Comparison of ENCODE assay signal across 8 cellular contexts in genomic region chr12:123150273-123150803, GRCh38. TPM values are rescaled to one million over a fixed set of nuclear protein-coding genes. Genes with fewer than 3 reads are reported as not detected.
A peak's percentile ranks its signal among the peaks of the same experiment; 100 is the strongest.
DNase-seq lines count a peak whose midpoint lies in the region; ATAC-seq and TF ChIP-seq lines count a peak whose summit lies in the region.

No MANE protein-coding gene starts in this region.

- CTCF ChIA-PET in PC-3 (lab: Charles Lee) = interaction anchor here (0.6 kb wide), 7 partner anchors 9 to 107 kb away, joined by 3 to 10 read pairs (median 5); partner anchors contain the start of gene MPHOSPH9

- no TSS peak for BruUV-seq in PC-3 (replicated peaks; lab: Mats Ljungman, UMichigan)

- no peaks in the 10 kb centered on the region for H3F3A ChIP-seq in PC-3 (ENCODE audit: low read length, unreplicated experiment)

- POLR2A ChIA-PET in PC-3 (lab: Charles Lee; ENCODE audit: unreplicated experiment) = interaction anchor here (0.6 to 1.0 kb wide), 3 partner anchors 35 to 88 kb away, joined by 5 to 14 read pairs (median 14); no protein-coding TSS in a partner anchor

- H3K9me2 ChIP-seq in PC-3 (replicated peaks; ENCODE audit: low read length) = no peaks in the 10 kb centered on the region

- H3K4me3 ChIP-seq in PC-3 (ENCODE audit: low read length) = peak overlapping the region; percentile 80

- H4K20me1 ChIP-seq in PC-3 (ENCODE audit: low read length) = no peaks in the 10 kb centered on the region

- intact Hi-C loops in PC-3 (cut with micrococcal nuclease) = loop anchor here (2.0 to 5.0 kb wide), 2 partner anchors 63 to 108 kb away; no protein-coding TSS in a partner anchor

- H3K4me2 ChIP-seq in PC-3 (ENCODE audit: low read length) = peak overlapping the region; percentile 96

- ATAC-seq in PC-3 = peak; percentile 49
- no peak for ATAC-seq in HG02588 (IDR thresholded peaks at IDR 0.05; ENCODE audit: unreplicated experiment)

- TF ChIP-seq CTCF in GM20000 (IDR thresholded peaks at IDR 0.05; ENCODE audit: extremely low read depth, missing control alignments) = no peak
- no peak for TF ChIP-seq CTCF in PC-3 (conservative IDR thresholded peaks at IDR 0.05; ENCODE audit: low read depth, low read length)

- no peak overlapping the region for H3K27ac ChIP-seq in PC-3 (ENCODE audit: low read length)

- H3K27me3 ChIP-seq in PC-3 (ENCODE audit: low read length) = no peaks in the 10 kb centered on the region

- H3K36me3 ChIP-seq in PC-3 (ENCODE audit: low read depth, low read length) = no peaks in the 10 kb centered on the region; the same call in 1 of the 2 replicates

- peak; percentile 42 for DNase-seq in AG08395 (ENCODE audit: low spot score)
- DNase-seq in GM20000 (ENCODE audit: low spot score) = peak; percentile 25
- DNase-seq in PC-3 = peak; percentile 20
- peak; percentile 60 for DNase-seq in astrocyte of the hippocampus (ENCODE audit: low read depth, low spot score)
- peak; percentile 65 for DNase-seq in iPS-NIHi7 (ENCODE audit: extremely low spot score)
- DNase-seq in stimulated activated CD4-positive, alpha-beta T cell treated with anti-CD3 and anti-CD28 coated beads, Interleukin-15, amount 100 ng/mL, for 24 hours = peak; percentile 56
- DNase-seq in MV-4-11 (lab: John Stamatoyannopoulos, UW) = no peak

- H2AFZ ChIP-seq in PC-3 (ENCODE audit: low read length) = peak overlapping the region; percentile 78

- no peaks in the 10 kb centered on the region for H3K9me3 ChIP-seq in PC-3 (ENCODE audit: low read length)

- peak overlapping the region; percentile 50; the same call in 1 of the 2 replicates for H3K9ac ChIP-seq in PC-3 (ENCODE audit: low read length)

- H3K79me2 ChIP-seq in PC-3 (ENCODE audit: low read length) = peaks cover 17% of the 10 kb centered on the region; the same call in 1 of the 2 replicates

- H3K4me1 ChIP-seq in PC-3 (ENCODE audit: insufficient read depth, low read length) = peaks cover 17% of the 10 kb centered on the region

RNA-seq across cellular contexts. Expression of gene PITPNM2, which starts 0.6 kb away (rescaled TPM):
- total RNA-seq in PC-3 (2014; rRNA removed) = 5.6 and 8.1 TPM in 2 replicates
